ENCODE assay signal across 8 cellular contexts in the genomic region with DNA sequence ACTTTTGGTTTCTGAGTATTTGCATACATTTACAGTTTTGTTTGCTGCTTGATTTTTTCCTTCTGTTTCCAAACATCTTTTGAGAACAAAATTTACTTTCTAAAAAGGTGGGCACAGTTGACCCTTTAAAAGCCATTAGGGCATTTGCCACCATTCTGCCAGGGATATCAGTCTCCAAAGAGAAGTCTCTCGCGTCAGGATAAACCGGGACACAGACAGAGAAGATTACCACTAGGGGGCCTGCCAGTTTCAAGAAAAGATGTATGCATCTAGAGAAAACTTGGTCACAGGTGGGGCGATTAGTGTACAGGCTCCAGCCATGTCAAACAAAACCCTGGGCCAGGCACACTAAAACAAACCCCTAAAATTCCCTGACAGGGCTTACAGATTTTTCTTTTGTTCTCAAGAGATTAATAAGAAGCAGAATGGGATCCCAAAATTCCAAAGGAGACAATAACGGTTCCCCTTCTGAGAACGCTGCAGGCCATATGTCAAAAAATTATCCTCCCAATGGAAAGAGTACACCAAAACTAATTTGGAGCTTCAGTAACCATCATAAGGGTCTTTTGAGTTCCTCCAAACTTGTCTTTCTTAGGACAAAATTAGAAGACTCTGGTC. TPM values are rescaled to one million over a fixed set of nuclear protein-coding genes. Genes with fewer than 3 reads are reported as not detected.
DNase-seq lines count a peak whose midpoint lies in the region; ATAC-seq, FAIRE-seq and TF ChIP-seq lines count a peak whose summit lies in the region.

No MANE protein-coding gene starts in this region.

- H3K9me2 ChIP-seq in MM.1S (replicated peaks; ENCODE audit: insufficient read depth, low read length), result no peaks in the 10 kb centered on the region

- no peak overlapping the region for H3K4me3 Mint-ChIP-seq in activated CD8-positive, alpha-beta T cell treated with anti-CD3 and anti-CD28 coated beads, Interleukin-2, amount 10 ng/mL, durations not matched to agents 7 days and 5 days

- peaks cover 16% of the 10 kb centered on the region for H3K27me3 Mint-ChIP-seq in activated CD8-positive, alpha-beta T cell treated with anti-CD3 and anti-CD28 coated beads, Interleukin-2, amount 10 ng/mL, durations not matched to agents 7 days and 5 days (ENCODE audit: low read depth)

- no peaks in the 10 kb centered on the region for H3K36me3 ChIP-seq in MM.1S (replicated peaks; ENCODE audit: insufficient read depth, low read length)
- H3K36me3 ChIP-seq in tibial nerve, result no peaks in the 10 kb centered on the region

- H3K9me3 Mint-ChIP-seq in activated CD8-positive, alpha-beta T cell treated with anti-CD3 and anti-CD28 coated beads, Interleukin-2, amount 10 ng/mL, durations not matched to agents 7 days and 5 days (ENCODE audit: insufficient read depth), result no peaks in the 10 kb centered on the region

- no peak for FAIRE-seq in A549 (lab: Jason Lieb, UNC)

- no peak overlapping the region for H3K9ac ChIP-seq in MM.1S (ENCODE audit: low read length)

- no peaks in the 10 kb centered on the region for H3K27me3 ChIP-seq in MM.1S (replicated peaks; ENCODE audit: insufficient read depth, low read length)
- H3K27me3 ChIP-seq in tibial nerve, result no peaks in the 10 kb centered on the region

- TF ChIP-seq POLR2A in A549 (IDR thresholded peaks at IDR 0.05; ENCODE audit: low read length), result no peak
- no peak for TF ChIP-seq POLR2A in tibial nerve (IDR thresholded peaks at IDR 0.05)

- no peaks in the 10 kb centered on the region for H4K20me1 ChIP-seq in MM.1S (ENCODE audit: insufficient read depth, low read length)

- peak; percentile 52 for TF ChIP-seq CTCF in A549 (IDR thresholded peaks at IDR 0.05)
- peak; percentile 39 for TF ChIP-seq CTCF in MM.1S (IDR thresholded peaks at IDR 0.05; ENCODE audit: low read length)
- peak; percentile 23 to 42 (median 31) for TF ChIP-seq CTCF in tibial nerve (IDR thresholded peaks at IDR 0.05)

- H3K27ac ChIP-seq in A549, result no peak overlapping the region
- H3K27ac ChIP-seq in MM.1S (ENCODE audit: low read length), result no peak overlapping the region
- H3K27ac ChIP-seq in tibial nerve, result no peak overlapping the region

- 43% methylated on average over 5 of the region's 6 CpGs for WGBS in A549 (ENCODE audit: missing lambda C conversion rate)
- 41 to 42% methylated on average over 6 of the region's 6 CpGs for WGBS in tibial nerve, 2 donors

- no peaks in the 10 kb centered on the region for H3K36me3 Mint-ChIP-seq in activated CD8-positive, alpha-beta T cell treated with anti-CD3 and anti-CD28 coated beads, Interleukin-2, amount 10 ng/mL, durations not matched to agents 7 days and 5 days (ENCODE audit: low read depth)

- no peak overlapping the region for H3K4me3 ChIP-seq in A549
- H3K4me3 ChIP-seq in MM.1S (ENCODE audit: low read length), result no peak overlapping the region
- H3K4me3 ChIP-seq in tibial nerve, result no peak overlapping the region

- POLR2A ChIA-PET in A549 (lab: Yijun Ruan, JAX), result no interaction called here
- POLR2A ChIA-PET in activated CD8-positive, alpha-beta T cell treated with anti-CD3 and anti-CD28 coated beads, Interleukin-2, amount 10 ng/mL, durations not matched to agents 7 days and 5 days (lab: Charles Lee), result no interaction called here

- no peaks in the 10 kb centered on the region for H3K4me1 Mint-ChIP-seq in activated CD8-positive, alpha-beta T cell treated with anti-CD3 and anti-CD28 coated beads, Interleukin-2, amount 10 ng/mL, durations not matched to agents 7 days and 5 days (ENCODE audit: low read depth)

- H3K4me1 ChIP-seq in A549, result no peaks in the 10 kb centered on the region
- no peaks in the 10 kb centered on the region for H3K4me1 ChIP-seq in MM.1S (ENCODE audit: low read length)
- no peaks in the 10 kb centered on the region for H3K4me1 ChIP-seq in tibial nerve

- DNase-seq in A549 (ENCODE audit: low read depth in 1 of 2, low spot score in 1 of 2) (peak; percentile 25 to 44), GDM1 (lab: John Stamatoyannopoulos, UW) (peak; percentile 18), MM.1S (peak; percentile 20), iris pigment epithelial cell (ENCODE audit: low read depth) (peak; percentile 54), tibial nerve (ENCODE audit: low spot score in 2 of 2) (peak in 1 of 2 donors; percentile 54), cortex of kidney (lab: John Stamatoyannopoulos, UW) (no peak)
- DNase-seq in activated CD8-positive, alpha-beta T cell treated with anti-CD3 and anti-CD28 coated beads, Interleukin-2, amount 10 ng/mL, durations not matched to agents 7 days and 5 days, result peak; percentile 37

- H3F3A ChIP-seq in MM.1S (ENCODE audit: insufficient read depth, low read length), result no peaks in the 10 kb centered on the region

- TF ChIP-seq EP300 in A549 (IDR thresholded peaks at IDR 0.05), result no peak
- TF ChIP-seq EP300 in tibial nerve (IDR thresholded peaks at IDR 0.05), result no peak

- H3K4me2 ChIP-seq in A549 (no peak overlapping the region), MM.1S (ENCODE audit: low read depth, low read length) (no peak overlapping the region; the same call in 1 of the 2 replicates)

- H3K9me3 ChIP-seq in A549 (no peaks in the 10 kb centered on the region), MM.1S (replicated peaks; ENCODE audit: insufficient read depth, low read length) (no peaks in the 10 kb centered on the region), tibial nerve (no peaks in the 10 kb centered on the region)

- H3K79me2 ChIP-seq in MM.1S (ENCODE audit: low read length), result no peaks in the 10 kb centered on the region

- no peak overlapping the region for H3K27ac Mint-ChIP-seq in activated CD8-positive, alpha-beta T cell treated with anti-CD3 and anti-CD28 coated beads, Interleukin-2, amount 10 ng/mL, durations not matched to agents 7 days and 5 days

- CTCF ChIA-PET in A549 (lab: Yijun Ruan, JAX), result interaction anchor here (0.9 to 4.0 kb wide), 10 partner anchors 9 to 80 kb away, joined by 3 to 25 read pairs (median 4); no protein-coding TSS in a partner anchor
- CTCF ChIA-PET in activated CD8-positive, alpha-beta T cell treated with anti-CD3 and anti-CD28 coated beads, Interleukin-2, amount 10 ng/mL, durations not matched to agents 7 days and 5 days (lab: Charles Lee), result interaction anchor here (0.7 to 4.0 kb wide), 2 partner anchors 28 to 87 kb away, joined by 3 to 14 read pairs; a partner anchor contains a TSS

- no peak overlapping the region for H2AFZ ChIP-seq in MM.1S (ENCODE audit: low read length)

- TF ChIP-seq RAD21 in A549 (conservative IDR thresholded peaks at IDR 0.05 in 1 of 2, IDR thresholded peaks at IDR 0.05 in 1 of 2), result peak; percentile 49 to 53

- ATAC-seq in A549 (peak; percentile 71 to 82; a peak in 4 of 6 replicates), HG02840 (IDR thresholded peaks at IDR 0.05; ENCODE audit: low FRiP score, unreplicated experiment) (no peak)
- ATAC-seq in activated CD8-positive, alpha-beta T cell treated with anti-CD3 and anti-CD28 coated beads, Interleukin-2, amount 10 ng/mL, durations not matched to agents 7 days and 5 days, result no peak

TF ChIP-seq in A549, 52 proteins besides CTCF, POLR2A, EP300 and RAD21:
- no peak for TF ChIP-seq MYC (IDR thresholded peaks at IDR 0.05; ENCODE audit: borderline replicate concordance, low read length)
- no peak for TF ChIP-seq BHLHE40 (IDR thresholded peaks at IDR 0.05; ENCODE audit: low read depth, low read length)
- no peak for TF ChIP-seq HDAC2 (IDR thresholded peaks at IDR 0.05)
- no peak for TF ChIP-seq FOXS1 (CRISPR knock-in tag; IDR thresholded peaks at IDR 0.05)
- no peak for TF ChIP-seq ESRRA (IDR thresholded peaks at IDR 0.05; ENCODE audit: borderline replicate concordance, low read length)
- TF ChIP-seq NR3C1 (IDR thresholded peaks at IDR 0.05), result no peak
- no peak for TF ChIP-seq TFCP2L1 (CRISPR knock-in tag; IDR thresholded peaks at IDR 0.05)
- no peak for TF ChIP-seq HOXA7 (CRISPR knock-in tag; IDR thresholded peaks at IDR 0.05)
- TF ChIP-seq ZC3H11A (IDR thresholded peaks at IDR 0.05), result no peak
- TF ChIP-seq RFX5 (IDR thresholded peaks at IDR 0.05), result no peak
TF ChIP-seq in A549: peak in this region for 0.

RNA-seq across cellular contexts. Expression of a gene that starts 10.7 kb away (rescaled TPM):
- polyA plus RNA-seq in A549 (2011; rRNA removed) (0.39 and 0.42 TPM in 2 replicates), A549 (2017; fragmentation: RNase III; extraction: RNeasy Plus Mini Kit Qiagen cat#74134 plus additional on column Dnase treatment) (0.20 to 0.34 TPM (median 0.22 TPM) in 3 replicates)
- 0.03 and 0.05 TPM in 2 replicates for polyA plus RNA-seq in A549 (2012; cell fraction: cytosol; rRNA removed)
- 0.02 and 0.11 TPM in 2 replicates for polyA plus RNA-seq in A549 (2012; cell fraction: nucleus; rRNA removed)
- polyA minus RNA-seq in A549 (2011; rRNA and poly(A)+ RNA removed), result 0.08 and 0.10 TPM in 2 replicates
- under 1 TPM; 0.63 to 0.79 TPM for total RNA-seq in activated CD8-positive, alpha-beta T cell treated with anti-CD3 and anti-CD28 coated beads, Interleukin-2, amount 10 ng/mL, durations not matched to agents 7 days and 5 days
- total RNA-seq in tibial nerve, result under 1 TPM in 1 of 4 donors, not detected in 3; 0.42 TPM

Comparison
In these comparisons a context has a peak if more than half of its experiments do, and no peak if none do; other contexts are left out.
1. ATAC-seq: peak in A549 (2 of 2); none in activated CD8-positive, alpha-beta T cell treated with anti-CD3 and anti-CD28 coated beads, Interleukin-2, amount 10 ng/mL, durations not matched to agents 7 days and 5 days (single experiment) and HG02840 (single experiment).
2. Peak in every context shown above with its lines, with median percentiles within 50 percentile points of each other: CTCF ChIP-seq.